ENCODE assay signal across 1 cellular context in the genomic region with DNA sequence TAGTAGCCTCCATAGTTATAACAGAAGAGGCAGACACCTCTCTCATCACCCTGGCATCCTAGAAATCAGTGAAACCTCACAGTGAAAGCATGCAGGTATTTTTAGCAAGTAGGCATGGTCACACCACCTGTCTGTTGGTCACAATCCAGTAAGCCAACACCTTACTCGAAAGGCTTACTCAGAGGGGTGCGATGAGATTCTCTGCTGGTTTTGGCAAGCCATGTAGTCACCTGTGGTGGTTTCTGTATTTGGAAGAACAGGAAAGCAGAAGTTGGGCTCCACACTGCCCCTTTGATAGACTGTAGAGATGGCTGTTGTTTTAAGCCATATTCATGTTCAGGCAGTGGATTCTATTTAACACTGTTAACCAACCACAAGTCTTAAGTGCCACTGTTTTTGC.
TF ChIP-seq lines count a peak whose summit lies in the region.

No MANE protein-coding gene starts in this region.

TF ChIP-seq in IMR-90, 13 proteins besides CTCF, POLR2A, EP300 and RAD21:
- TF ChIP-seq RFX5 (IDR thresholded peaks at IDR 0.05; ENCODE audit: low read depth, low read length) (no peak), MXI1 (IDR thresholded peaks at IDR 0.05; ENCODE audit: borderline replicate concordance, low read depth, low read length) (no peak), RCOR1 (IDR thresholded peaks at IDR 0.05; ENCODE audit: insufficient replicate concordance, low read length) (no peak), MAFK (IDR thresholded peaks at IDR 0.05; ENCODE audit: low read depth, low read length) (no peak), CEBPB (IDR thresholded peaks at IDR 0.05; ENCODE audit: low read depth, low read length) (no peak), SMC3 (IDR thresholded peaks at IDR 0.05; ENCODE audit: low read depth, low read length) (no peak), CHD1 (IDR thresholded peaks at IDR 0.05; ENCODE audit: low read depth, low read length) (no peak), MAZ (IDR thresholded peaks at IDR 0.05; ENCODE audit: borderline replicate concordance, low read depth, low read length) (no peak), FOS (IDR thresholded peaks at IDR 0.05; ENCODE audit: low read depth, low read length) (no peak), NFE2L2 (IDR thresholded peaks at IDR 0.05; ENCODE audit: low read depth, low read length) (no peak), BHLHE40 (IDR thresholded peaks at IDR 0.05; ENCODE audit: low read depth, low read length) (no peak)
- TF ChIP-seq, protein P1, sequence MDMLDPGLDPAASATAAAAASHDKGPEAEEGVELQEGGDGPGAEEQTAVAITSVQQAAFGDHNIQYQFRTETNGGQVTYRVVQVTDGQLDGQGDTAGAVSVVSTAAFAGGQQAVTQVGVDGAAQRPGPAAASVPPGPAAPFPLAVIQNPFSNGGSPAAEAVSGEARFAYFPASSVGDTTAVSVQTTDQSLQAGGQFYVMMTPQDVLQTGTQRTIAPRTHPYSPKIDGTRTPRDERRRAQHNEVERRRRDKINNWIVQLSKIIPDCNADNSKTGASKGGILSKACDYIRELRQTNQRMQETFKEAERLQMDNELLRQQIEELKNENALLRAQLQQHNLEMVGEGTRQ (IDR thresholded peaks at IDR 0.05; ENCODE audit: low read depth, low read length), result no peak
- TF ChIP-seq, protein P2, sequence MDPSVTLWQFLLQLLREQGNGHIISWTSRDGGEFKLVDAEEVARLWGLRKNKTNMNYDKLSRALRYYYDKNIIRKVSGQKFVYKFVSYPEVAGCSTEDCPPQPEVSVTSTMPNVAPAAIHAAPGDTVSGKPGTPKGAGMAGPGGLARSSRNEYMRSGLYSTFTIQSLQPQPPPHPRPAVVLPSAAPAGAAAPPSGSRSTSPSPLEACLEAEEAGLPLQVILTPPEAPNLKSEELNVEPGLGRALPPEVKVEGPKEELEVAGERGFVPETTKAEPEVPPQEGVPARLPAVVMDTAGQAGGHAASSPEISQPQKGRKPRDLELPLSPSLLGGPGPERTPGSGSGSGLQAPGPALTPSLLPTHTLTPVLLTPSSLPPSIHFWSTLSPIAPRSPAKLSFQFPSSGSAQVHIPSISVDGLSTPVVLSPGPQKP (IDR thresholded peaks at IDR 0.05; ENCODE audit: borderline replicate concordance, low read depth, low read length), result no peak
